8 cellular contexts compared by ENCODE assay signal in the genomic region with DNA sequence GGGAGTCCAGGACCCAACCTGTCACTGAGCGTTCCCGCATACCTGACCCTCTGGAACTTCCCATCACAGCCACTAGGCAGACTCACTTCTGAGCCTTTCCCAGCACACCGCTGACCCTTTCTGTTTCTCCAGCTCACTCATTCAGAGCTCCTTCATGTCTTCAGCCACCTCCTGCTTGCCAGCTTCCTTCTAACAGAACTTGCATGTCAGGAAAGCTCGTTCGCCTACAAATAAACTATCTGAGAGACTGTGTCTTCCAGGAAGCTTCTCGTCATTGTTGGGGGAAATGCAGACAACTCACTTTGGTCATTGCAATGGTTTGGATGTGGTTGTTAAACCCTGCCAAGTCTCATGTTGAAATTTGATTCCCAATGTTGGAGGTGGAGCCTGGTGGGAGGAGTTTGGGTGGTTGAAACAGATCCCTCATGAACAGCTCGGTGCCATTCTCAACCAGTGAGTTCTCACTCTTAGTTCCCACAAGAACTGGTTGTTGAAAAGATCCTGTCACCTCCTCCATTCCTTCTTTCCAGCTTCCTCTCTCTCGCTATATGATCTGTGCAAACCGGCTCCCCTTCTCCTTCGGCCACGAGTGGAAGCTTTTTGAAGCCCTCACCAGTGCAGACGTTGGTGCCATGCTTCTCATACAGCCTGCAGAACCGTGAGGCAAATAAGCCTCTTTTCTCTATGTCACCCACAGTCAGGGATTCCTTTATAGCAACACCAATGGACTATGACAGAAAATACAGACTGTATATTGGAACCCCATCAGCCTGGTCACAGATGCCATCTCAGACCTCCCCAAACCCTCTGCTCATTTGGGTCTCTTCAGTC. TPM values are rescaled to one million over a fixed set of nuclear protein-coding genes. Genes with fewer than 3 reads are reported as not detected.
DNase-seq lines count a peak whose midpoint lies in the region; ATAC-seq, FAIRE-seq and TF ChIP-seq lines count a peak whose summit lies in the region.

No MANE protein-coding gene starts in this region.

- H3K27me3 ChIP-seq in K562 (ENCODE audit: control insufficient read depth in 2 of 2, insufficient read depth in 2 of 2, low read length in 2 of 2), result peaks cover 31 to 50% of the 10 kb centered on the region in 2 experiments
- H3K27me3 ChIP-seq in iPS-20b (ENCODE audit: insufficient read depth, low read length), result no peaks in the 10 kb centered on the region
- H3K27me3 ChIP-seq in testis, result no peaks in the 10 kb centered on the region
- no peaks in the 10 kb centered on the region for H3K27me3 ChIP-seq in effector memory CD4-positive, alpha-beta T cell (replicated peaks; ENCODE audit: control insufficient read depth, insufficient read depth, low read length, poor library complexity, severe bottlenecking)

- peaks cover 39% of the 10 kb centered on the region for H3K27me3 Mint-ChIP-seq in activated T-helper 2 cell treated with anti-CD3 and anti-CD28 coated beads, Interferon-gamma antibody, Interleukin-2, Interleukin-4, amounts not matched to agents 10 μg/mL and 5 μg/mL and 100 μg/mL, durations not matched to agents 14 hours and 24 hours and 36 hours (ENCODE audit: low read depth)

- TF ChIP-seq POLR2A in K562 (conservative IDR thresholded peaks at IDR 0.05) (no peak), testis (IDR thresholded peaks at IDR 0.05) (no peak)

- WGBS in K562 (ENCODE audit: insufficient coverage, low coverage, missing lambda C conversion rate), result 3% methylated on average over 13 of the region's 13 CpGs
- WGBS in testis, 2 donors, result 39 to 50% methylated on average over 13 of the region's 13 CpGs

- peak; percentile 11 for FAIRE-seq in K562 (lab: Jason Lieb, UNC)

- H3K4me3 Mint-ChIP-seq in activated T-helper 2 cell treated with anti-CD3 and anti-CD28 coated beads, Interferon-gamma antibody, Interleukin-2, Interleukin-4, amounts not matched to agents 10 μg/mL and 5 μg/mL and 100 μg/mL, durations not matched to agents 14 hours and 24 hours and 36 hours (ENCODE audit: low read depth), result no peak overlapping the region

- POLR2A ChIA-PET in K562 (lab: Yijun Ruan, JAX), result interaction anchor here (0.9 to 1.5 kb wide), 4 partner anchors 9 to 559 kb away, joined by 3 to 8 read pairs (median 4); partner anchors contain the start of gene DDX39B

- H3K27ac Mint-ChIP-seq in activated T-helper 2 cell treated with anti-CD3 and anti-CD28 coated beads, Interferon-gamma antibody, Interleukin-2, Interleukin-4, amounts not matched to agents 10 μg/mL and 5 μg/mL and 100 μg/mL, durations not matched to agents 14 hours and 24 hours and 36 hours, result no peak overlapping the region

- BruUV-seq in K562 (replicated peaks; lab: Mats Ljungman, UMichigan), result no TSS peak

- ATAC-seq in K562 (peak; percentile 88), GM18517 (IDR thresholded peaks at IDR 0.05; ENCODE audit: unreplicated experiment) (no peak), GM21526 (IDR thresholded peaks at IDR 0.05; ENCODE audit: low FRiP score, unreplicated experiment) (no peak)

- peak; percentile 6 for DNase-seq in HS-5 (ENCODE audit: low read depth)
- DNase-seq in K562 (ENCODE audit: extremely low read depth in 1 of 4, low spot score in 3 of 4), result peak; percentile 25 to 46 (median 39)
- peak; percentile 41 for DNase-seq in testis
- DNase-seq in effector memory CD4-positive, alpha-beta T cell, result no peak
- no peak for DNase-seq in activated T-helper 2 cell treated with anti-CD3 and anti-CD28 coated beads, Interferon-gamma antibody, Interleukin-2, Interleukin-4, amounts not matched to agents 10 μg/mL and 5 μg/mL and 100 μg/mL, durations not matched to agents 14 hours and 24 hours and 36 hours (ENCODE audit: low spot score)

- H3K4me1 ChIP-seq in K562 (replicated peaks in 1 of 2; ENCODE audit: control insufficient read depth in 2 of 2, insufficient read depth in 2 of 2, low read length in 2 of 2) (peaks cover 0 to 2% of the 10 kb centered on the region in 2 experiments; a peak in 1 of 5 replicates), iPS-20b (ENCODE audit: insufficient read depth, low read length) (no peaks in the 10 kb centered on the region), testis (peaks cover 11% of the 10 kb centered on the region)
- no peaks in the 10 kb centered on the region for H3K4me1 ChIP-seq in effector memory CD4-positive, alpha-beta T cell (ENCODE audit: control insufficient read depth, insufficient read depth, low read length, poor library complexity, severe bottlenecking)

- intact Hi-C loops in K562 (cut with micrococcal nuclease), result no loop called here
- intact Hi-C loops in testis (cut with DNase I; ENCODE audit: low total_unique reads), result no loop called here
- intact Hi-C loops in activated T-helper 2 cell treated with anti-CD3 and anti-CD28 coated beads, Interferon-gamma antibody, Interleukin-2, Interleukin-4, amounts not matched to agents 10 μg/mL and 5 μg/mL and 100 μg/mL, durations not matched to agents 14 hours and 24 hours and 36 hours (cut with micrococcal nuclease), result no loop called here

- no peaks in the 10 kb centered on the region for H3K36me3 Mint-ChIP-seq in activated T-helper 2 cell treated with anti-CD3 and anti-CD28 coated beads, Interferon-gamma antibody, Interleukin-2, Interleukin-4, amounts not matched to agents 10 μg/mL and 5 μg/mL and 100 μg/mL, durations not matched to agents 14 hours and 24 hours and 36 hours (ENCODE audit: low read depth)

- no peaks in the 10 kb centered on the region for H3K9me3 Mint-ChIP-seq in activated T-helper 2 cell treated with anti-CD3 and anti-CD28 coated beads, Interferon-gamma antibody, Interleukin-2, Interleukin-4, amounts not matched to agents 10 μg/mL and 5 μg/mL and 100 μg/mL, durations not matched to agents 14 hours and 24 hours and 36 hours

- CTCF ChIA-PET in K562 (lab: Yijun Ruan, JAX; ENCODE audit: low intra/inter-chr PET ratio), result no interaction called here

- no peak overlapping the region for H3K4me3 ChIP-seq in K562
- peak overlapping the region; percentile 55 for H3K4me3 ChIP-seq in iPS-20b (ENCODE audit: low read length)
- H3K4me3 ChIP-seq in testis, result no peak overlapping the region
- no peak overlapping the region for H3K4me3 ChIP-seq in effector memory CD4-positive, alpha-beta T cell (ENCODE audit: insufficient read depth, low read depth, low read length, poor library complexity, severe bottlenecking)

- no peaks in the 10 kb centered on the region for H3K79me2 ChIP-seq in K562 (ENCODE audit: control insufficient read depth, insufficient read depth, low read length)

- no peaks in the 10 kb centered on the region for H3K9me1 ChIP-seq in K562 (ENCODE audit: control insufficient read depth, insufficient read depth, low read length)

- no peaks in the 10 kb centered on the region for H4K20me1 ChIP-seq in K562 (replicated peaks; ENCODE audit: control insufficient read depth, insufficient read depth, low read length)

- peaks cover 6% of the 10 kb centered on the region for H3K4me1 Mint-ChIP-seq in activated T-helper 2 cell treated with anti-CD3 and anti-CD28 coated beads, Interferon-gamma antibody, Interleukin-2, Interleukin-4, amounts not matched to agents 10 μg/mL and 5 μg/mL and 100 μg/mL, durations not matched to agents 14 hours and 24 hours and 36 hours (ENCODE audit: low read depth)

- no peak overlapping the region for H3K9ac ChIP-seq in K562 (ENCODE audit: insufficient read depth in 1 of 2, low read depth in 2 of 2, low read length in 2 of 2)
- H3K9ac ChIP-seq in iPS-20b (ENCODE audit: low read depth, low read length), result no peak overlapping the region

- TF ChIP-seq CTCF in K562 (IDR thresholded peaks at IDR 0.05 in 2 of 3, conservative IDR thresholded peaks at IDR 0.05 in 1 of 3; ENCODE audit: insufficient read depth in 2 of 3, low read depth in 1 of 3, low read length in 3 of 3) (peak in 2 of 3 experiments; percentile 7 to 27; a peak in 1 of 6 replicates), testis (IDR thresholded peaks at IDR 0.05) (no peak)

- in situ Hi-C loops in K562 (cut with MboI), result no loop called here

- no peak overlapping the region for H3K27ac ChIP-seq in K562 (ENCODE audit: extremely low read depth, low read depth, low read length)
- no peak overlapping the region for H3K27ac ChIP-seq in iPS-20b (ENCODE audit: low read length)
- H3K27ac ChIP-seq in testis, result no peak overlapping the region
- no peak overlapping the region for H3K27ac ChIP-seq in effector memory CD4-positive, alpha-beta T cell (ENCODE audit: insufficient read depth, low read length, poor library complexity, severe bottlenecking)

- no peak overlapping the region for H3K4me2 ChIP-seq in K562 (ENCODE audit: insufficient read depth, low read length)

- H2AFZ ChIP-seq in K562 (ENCODE audit: low read depth, low read length), result peak overlapping the region; percentile 25; the same call in 1 of the 2 replicates

- H3K36me3 ChIP-seq in K562 (ENCODE audit: control insufficient read depth, insufficient read depth, low read length) (no peaks in the 10 kb centered on the region), iPS-20b (ENCODE audit: insufficient read depth, low read depth, low read length) (no peaks in the 10 kb centered on the region), testis (ENCODE audit: low read depth, missing control alignments) (no peaks in the 10 kb centered on the region)
- no peaks in the 10 kb centered on the region for H3K36me3 ChIP-seq in effector memory CD4-positive, alpha-beta T cell (ENCODE audit: control insufficient read depth, insufficient read depth, low read length)

- TF ChIP-seq RAD21 in K562 (CRISPR knock-in tag; conservative IDR thresholded peaks at IDR 0.05 in 1 of 2, IDR thresholded peaks at IDR 0.05 in 1 of 2), result no peak

- H3K9me3 ChIP-seq in K562 (replicated peaks; ENCODE audit: control insufficient read depth, insufficient read depth, low read depth, low read length) (no peaks in the 10 kb centered on the region), iPS-20b (ENCODE audit: insufficient read depth, low read depth, low read length) (no peaks in the 10 kb centered on the region), testis (no peaks in the 10 kb centered on the region)
- H3K9me3 ChIP-seq in effector memory CD4-positive, alpha-beta T cell (ENCODE audit: control insufficient read depth, low read length), result no peaks in the 10 kb centered on the region

- TF ChIP-seq EP300 in K562 (IDR thresholded peaks at IDR 0.05; ENCODE audit: low read length), result no peak

RNA-seq across cellular contexts. Expression of gene MUC21, which starts 1.4 kb away (rescaled TPM):
- not detected in 2 replicates for total RNA-seq in K562 (2011; cell fraction: chromatin; rRNA removed; ENCODE audit: low replicate concordance)
- total RNA-seq in K562 (2011; cell fraction: nucleolus; rRNA removed), result not detected in 2 replicates
- not detected in 2 replicates for total RNA-seq in K562 (2011; cell fraction: nucleoplasm; rRNA removed)
- total RNA-seq in K562 (2014; rRNA removed) (not detected in 2 replicates), K562 (2014; rRNA removed; fragmentation: Illumina TruSeq; extraction: Trizol) (not detected in 2 replicates), K562 (2015; rRNA removed; fragmentation: Illumina TruSeq; extraction: Trizol) (not detected in 2 replicates), K562 (2021) (not detected in 2 replicates), testis (not detected)
- polyA plus RNA-seq in K562 (2011; rRNA removed) (not detected in 2 replicates), K562 (2014; fragmentation: Illumina TruSeq; extraction: Trizol) (not detected in 2 replicates), K562 (2014; fragmentation: Nextera tagmentation; extraction: Ambion mirVana) (not detected), K562 (2014; rRNA removed) (not detected in 2 replicates), testis (ENCODE audit: insufficient read depth, low read depth, low replicate concordance) (0.12 TPM)
- polyA plus RNA-seq in K562 (2011; cell fraction: cytosol; rRNA removed), result not detected in 2 replicates
- not detected in 2 replicates for polyA plus RNA-seq in K562 (2011; cell fraction: nucleus; rRNA removed)
- polyA plus RNA-seq in K562 (2012), result not detected in 2 replicates
- not detected in 2 replicates for polyA minus RNA-seq in K562 (2011; rRNA and poly(A)+ RNA removed)
- polyA minus RNA-seq in K562 (2011; cell fraction: cytosol; rRNA and poly(A)+ RNA removed), result not detected in 2 replicates
- not detected in 2 replicates for polyA minus RNA-seq in K562 (2011; cell fraction: nucleus; rRNA and poly(A)+ RNA removed)
- not detected in 2 replicates for total RNA-seq in activated T-helper 2 cell treated with anti-CD3 and anti-CD28 coated beads, Interferon-gamma antibody, Interleukin-2, Interleukin-4, amounts not matched to agents 10 μg/mL and 5 μg/mL and 100 μg/mL, durations not matched to agents 14 hours and 24 hours and 36 hours

RNA-seq across cellular contexts. Expression of gene MUC22, which starts 28.1 kb away (rescaled TPM):
- total RNA-seq in K562 (2011; cell fraction: chromatin; rRNA removed; ENCODE audit: low replicate concordance), result not detected in 2 replicates
- total RNA-seq in K562 (2011; cell fraction: nucleolus; rRNA removed), result not detected in 2 replicates
- total RNA-seq in K562 (2011; cell fraction: nucleoplasm; rRNA removed), result not detected in 2 replicates
- total RNA-seq in K562 (2014; rRNA removed) (not detected in 2 replicates), K562 (2014; rRNA removed; fragmentation: Illumina TruSeq; extraction: Trizol) (not detected in 2 replicates), K562 (2015; rRNA removed; fragmentation: Illumina TruSeq; extraction: Trizol) (not detected in 2 replicates), K562 (2021) (not detected in 2 replicates), testis (under 1 TPM; 0.31 to 0.87 TPM)
- polyA plus RNA-seq in K562 (2011; rRNA removed) (not detected in 2 replicates), K562 (2014; fragmentation: Illumina TruSeq; extraction: Trizol) (0.01 TPM in 1 of 2 replicates, not detected in the other), K562 (2014; fragmentation: Nextera tagmentation; extraction: Ambion mirVana) (not detected), K562 (2014; rRNA removed) (0.03 TPM in 1 of 2 replicates, not detected in the other), testis (ENCODE audit: insufficient read depth, low read depth, low replicate concordance) (0.21 TPM)
- not detected in 2 replicates for polyA plus RNA-seq in K562 (2011; cell fraction: cytosol; rRNA removed)
- 0.01 TPM in 1 of 2 replicates, not detected in the other for polyA plus RNA-seq in K562 (2011; cell fraction: nucleus; rRNA removed)
- not detected in 2 replicates for polyA plus RNA-seq in K562 (2012)
- 0.03 TPM in 1 of 2 replicates, not detected in the other for polyA minus RNA-seq in K562 (2011; rRNA and poly(A)+ RNA removed)
- polyA minus RNA-seq in K562 (2011; cell fraction: cytosol; rRNA and poly(A)+ RNA removed), result not detected in 2 replicates
- polyA minus RNA-seq in K562 (2011; cell fraction: nucleus; rRNA and poly(A)+ RNA removed), result not detected in 2 replicates
- total RNA-seq in activated T-helper 2 cell treated with anti-CD3 and anti-CD28 coated beads, Interferon-gamma antibody, Interleukin-2, Interleukin-4, amounts not matched to agents 10 μg/mL and 5 μg/mL and 100 μg/mL, durations not matched to agents 14 hours and 24 hours and 36 hours, result not detected in 2 replicates

RNA-seq across cellular contexts. Expression of gene MUCL3, which starts 41.4 kb away (rescaled TPM):
- not detected in 2 replicates for total RNA-seq in K562 (2011; cell fraction: chromatin; rRNA removed; ENCODE audit: low replicate concordance)
- not detected in 2 replicates for total RNA-seq in K562 (2011; cell fraction: nucleolus; rRNA removed)
- not detected in 2 replicates for total RNA-seq in K562 (2011; cell fraction: nucleoplasm; rRNA removed)
- total RNA-seq in K562 (2014; rRNA removed), result not detected in 2 replicates
- total RNA-seq in K562 (2014; rRNA removed; fragmentation: Illumina TruSeq; extraction: Trizol), result not detected in 2 replicates
- not detected in 2 replicates for total RNA-seq in K562 (2015; rRNA removed; fragmentation: Illumina TruSeq; extraction: Trizol)
- not detected in 2 replicates for total RNA-seq in K562 (2021)
- polyA plus RNA-seq in K562 (2011; rRNA removed), result not detected in 2 replicates
- polyA plus RNA-seq in K562 (2011; cell fraction: cytosol; rRNA removed), result not detected in 2 replicates
- polyA plus RNA-seq in K562 (2011; cell fraction: nucleus; rRNA removed), result not detected in 2 replicates
- 0.03 and 0.07 TPM in 2 replicates for polyA plus RNA-seq in K562 (2012)
- not detected in 2 replicates for polyA plus RNA-seq in K562 (2014; fragmentation: Illumina TruSeq; extraction: Trizol)
- not detected for polyA plus RNA-seq in K562 (2014; fragmentation: Nextera tagmentation; extraction: Ambion mirVana)
- polyA plus RNA-seq in K562 (2014; rRNA removed), result 0.07 TPM in 1 of 2 replicates, not detected in the other
- not detected in 2 replicates for polyA minus RNA-seq in K562 (2011; rRNA and poly(A)+ RNA removed)
- polyA minus RNA-seq in K562 (2011; cell fraction: cytosol; rRNA and poly(A)+ RNA removed), result not detected in 2 replicates
- polyA minus RNA-seq in K562 (2011; cell fraction: nucleus; rRNA and poly(A)+ RNA removed), result not detected in 2 replicates
- total RNA-seq in testis, result under 1 TPM in 1 of 2 donors, not detected in 1; 0.19 TPM
- polyA plus RNA-seq in testis (ENCODE audit: insufficient read depth, low read depth, low replicate concordance), result 0.45 TPM
- total RNA-seq in activated T-helper 2 cell treated with anti-CD3 and anti-CD28 coated beads, Interferon-gamma antibody, Interleukin-2, Interleukin-4, amounts not matched to agents 10 μg/mL and 5 μg/mL and 100 μg/mL, durations not matched to agents 14 hours and 24 hours and 36 hours, result not detected in 2 replicates

RNA-seq across cellular contexts. Expression of gene SFTA2, which starts 50.2 kb away (rescaled TPM):
- total RNA-seq in K562 (2011; cell fraction: chromatin; rRNA removed; ENCODE audit: low replicate concordance), result not detected in 2 replicates
- not detected in 2 replicates for total RNA-seq in K562 (2011; cell fraction: nucleolus; rRNA removed)
- total RNA-seq in K562 (2011; cell fraction: nucleoplasm; rRNA removed), result not detected in 2 replicates
- total RNA-seq in K562 (2014; rRNA removed), result not detected in 2 replicates
- not detected in 2 replicates for total RNA-seq in K562 (2014; rRNA removed; fragmentation: Illumina TruSeq; extraction: Trizol)
- total RNA-seq in K562 (2015; rRNA removed; fragmentation: Illumina TruSeq; extraction: Trizol), result not detected in 2 replicates
- total RNA-seq in K562 (2021), result 0.78 TPM in 1 of 2 replicates, not detected in the other
- polyA plus RNA-seq in K562 (2011; rRNA removed), result not detected in 2 replicates
- not detected in 2 replicates for polyA plus RNA-seq in K562 (2011; cell fraction: cytosol; rRNA removed)
- not detected in 2 replicates for polyA plus RNA-seq in K562 (2011; cell fraction: nucleus; rRNA removed)
- polyA plus RNA-seq in K562 (2012), result 0.17 TPM in 1 of 2 replicates, not detected in the other
- polyA plus RNA-seq in K562 (2014; fragmentation: Illumina TruSeq; extraction: Trizol), result not detected in 2 replicates
- polyA plus RNA-seq in K562 (2014; fragmentation: Nextera tagmentation; extraction: Ambion mirVana), result not detected
- polyA plus RNA-seq in K562 (2014; rRNA removed), result not detected in 2 replicates
- polyA minus RNA-seq in K562 (2011; rRNA and poly(A)+ RNA removed), result not detected in 2 replicates
- not detected in 2 replicates for polyA minus RNA-seq in K562 (2011; cell fraction: cytosol; rRNA and poly(A)+ RNA removed)
- polyA minus RNA-seq in K562 (2011; cell fraction: nucleus; rRNA and poly(A)+ RNA removed), result not detected in 2 replicates
- total RNA-seq in testis, result not detected
- polyA plus RNA-seq in testis (ENCODE audit: insufficient read depth, low read depth, low replicate concordance), result 0.94 TPM
- total RNA-seq in activated T-helper 2 cell treated with anti-CD3 and anti-CD28 coated beads, Interferon-gamma antibody, Interleukin-2, Interleukin-4, amounts not matched to agents 10 μg/mL and 5 μg/mL and 100 μg/mL, durations not matched to agents 14 hours and 24 hours and 36 hours, result not detected in 2 replicates

Comparison
In these comparisons a context has a peak if more than half of its experiments do, and no peak if none do; other contexts are left out.
1. DNase-seq: peak in HS-5 (single experiment), K562 (4 of 4) and testis (single experiment); none in effector memory CD4-positive, alpha-beta T cell (0 of 3) and activated T-helper 2 cell treated with anti-CD3 and anti-CD28 coated beads, Interferon-gamma antibody, Interleukin-2, Interleukin-4, amounts not matched to agents 10 μg/mL and 5 μg/mL and 100 μg/mL, durations not matched to agents 14 hours and 24 hours and 36 hours (single experiment).
2. CTCF ChIP-seq: peak in K562 (2 of 3); none in testis (0 of 3).